9 cellular contexts compared by ENCODE assay signal in the genomic region with DNA sequence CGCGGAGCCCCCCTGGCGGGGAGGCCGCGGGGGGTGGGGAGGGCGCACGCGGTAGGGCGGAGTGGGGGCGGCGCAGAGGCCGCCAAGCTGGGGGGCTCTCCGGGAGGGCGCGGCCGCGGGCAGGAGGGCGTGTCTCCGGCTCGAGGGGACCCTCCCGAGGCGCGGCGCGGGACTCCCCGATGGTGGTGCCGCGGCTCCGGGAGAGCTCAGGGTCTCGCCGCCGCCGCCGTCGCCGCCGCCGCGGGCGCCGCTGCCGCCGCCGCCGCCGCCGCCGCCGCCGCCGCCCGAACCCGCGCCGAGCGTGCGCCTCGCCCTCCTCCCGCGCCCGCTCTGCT. TPM values are rescaled to one million over a fixed set of nuclear protein-coding genes. Genes with fewer than 3 reads are reported as not detected.
DNase-seq lines count a peak whose midpoint lies in the region; ATAC-seq and TF ChIP-seq lines count a peak whose summit lies in the region.
"Had no signal": no experiment of that assay in that cellular context is flagged by ENCODE, and none has a peak within 500 bp of the region (broad histone marks: within the 10 kb centered on the region; RNA-seq: fewer than 3 reads in every experiment).

A gene (plus strand): TSS at position 314 of the 335 bp plus-strand sequence. CDS start 27 bp downstream, outside the sequence.

- H3K27me3 ChIP-seq in BE2C: peaks cover 64% of the 10 kb centered on the region

- H3K9me3 Mint-ChIP-seq in progenitor cell of endocrine pancreas (ENCODE audit: low read depth): no peaks in the 10 kb centered on the region

- no peaks in the 10 kb centered on the region for H3K36me3 Mint-ChIP-seq in progenitor cell of endocrine pancreas (ENCODE audit: insufficient read depth)

- peak within 1 kb of the TSS; percentile 78 for H3K27ac Mint-ChIP-seq in progenitor cell of endocrine pancreas

- H3K4me3 ChIP-seq in BE2C (ENCODE audit: low read depth, low read length) (peak within 1 kb of the TSS; percentile 33), fibroblast of the aortic adventitia (ENCODE audit: low read depth, low read length) (peak within 1 kb of the TSS; percentile 10)
- peak within 1 kb of the TSS; percentile 21; the same call in 1 of the 2 replicates for H3K4me3 ChIP-seq in Jurkat, Clone E6-1 (ENCODE audit: low read length)

- peaks cover 91% of the 10 kb centered on the region for H3K27me3 Mint-ChIP-seq in progenitor cell of endocrine pancreas

- no peaks in the 10 kb centered on the region for H3K4me1 ChIP-seq in BE2C

- peak within 1 kb of the TSS; percentile 82 for H3K4me3 Mint-ChIP-seq in progenitor cell of endocrine pancreas (ENCODE audit: low read depth)

- peaks cover 12% of the 10 kb centered on the region for H3K4me1 Mint-ChIP-seq in progenitor cell of endocrine pancreas (ENCODE audit: low read depth)

- no peaks in the 10 kb centered on the region for H3K36me3 ChIP-seq in BE2C

- DNase-seq in BE2C: no peak
- DNase-seq in Jurkat, Clone E6-1 (ENCODE audit: low read depth, low spot score): no peak
- no peak for DNase-seq in fibroblast of the aortic adventitia (ENCODE audit: low read depth)
- DNase-seq in progenitor cell of endocrine pancreas (ENCODE audit: low spot score, unreplicated experiment): no peak
- no peak for DNase-seq in COLO668 (lab: John Stamatoyannopoulos, UW; ENCODE audit: unreplicated experiment)
- DNase-seq in NK-92 treated with Interleukin-12 subunit alpha and Interleukin-12 subunit beta, amount 100 ng/mL, for 24 hours (lab: John Stamatoyannopoulos, UW): no peak

- TF ChIP-seq CTCF in BE2C (IDR thresholded peaks at IDR 0.05; ENCODE audit: low read depth, low read length) (no peak), fibroblast of the aortic adventitia (IDR thresholded peaks at IDR 0.05; ENCODE audit: insufficient read depth, low read length) (no peak), progenitor cell of endocrine pancreas (IDR thresholded peaks at IDR 0.05; ENCODE audit: unreplicated experiment) (no peak)

- ATAC-seq in GM19452 (IDR thresholded peaks at IDR 0.05; ENCODE audit: unreplicated experiment): no peak
- no peak for ATAC-seq in HG03460 (IDR thresholded peaks at IDR 0.05; ENCODE audit: unreplicated experiment)

- no peaks in the 10 kb centered on the region for H3K9me3 ChIP-seq in BE2C

RNA-seq across cellular contexts. Expression of the gene that starts here (rescaled TPM):
- polyA plus RNA-seq in BE2C (2012; ENCODE audit: insufficient read depth, insufficient read length, low read depth): 0.03 TPM
- polyA plus RNA-seq in Jurkat, Clone E6-1 (2012; ENCODE audit: insufficient read depth, insufficient read length): not detected
- total RNA-seq in fibroblast of the aortic adventitia (ENCODE audit: low replicate concordance) (under 0.01 and 0.08 TPM in 2 replicates), progenitor cell of endocrine pancreas (0.43 and 0.55 TPM in 2 replicates)
- total RNA-seq: endothelial cell of umbilical vein had no signal
- polyA plus RNA-seq: endothelial cell of umbilical vein had no signal
